In genomic region chr10:70378122-70378521, GRCh38 we compare ENCODE assay signal across 10 cellular contexts. TPM values are rescaled to one million over a fixed set of nuclear protein-coding genes. Genes with fewer than 3 reads are reported as not detected.
DNase-seq lines count a peak whose midpoint lies in the region; ATAC-seq, FAIRE-seq and TF ChIP-seq lines count a peak whose summit lies in the region.
"Had no signal": no experiment of that assay in that cellular context is flagged by ENCODE, and none has a peak within 500 bp of the region (broad histone marks: within the 10 kb centered on the region; RNA-seq: fewer than 3 reads in every experiment).

No MANE protein-coding gene starts in this region.

- H3K9me3 ChIP-seq in fibroblast of lung (ENCODE audit: control insufficient read depth, insufficient read depth, low read depth, low read length): no peaks in the 10 kb centered on the region

- no peaks in the 10 kb centered on the region for H4K20me1 ChIP-seq in fibroblast of lung (ENCODE audit: control insufficient read depth, extremely low read depth, insufficient read depth, low read length)

- FAIRE-seq in RCC 7860 (lab: Jason Lieb, UNC): peak; percentile 96

- ATAC-seq in GM21529 (IDR thresholded peaks at IDR 0.05; ENCODE audit: unreplicated experiment): no peak
- ATAC-seq: right cardiac atrium had no signal

- H3K4me1 ChIP-seq in fibroblast of lung (ENCODE audit: control insufficient read depth, extremely low read depth, insufficient read depth, low read length): peaks cover 27% of the 10 kb centered on the region

- H3K36me3 ChIP-seq in fibroblast of lung (ENCODE audit: control insufficient read depth, insufficient read depth, low read length): no peaks in the 10 kb centered on the region

- no peak for TF ChIP-seq CTCF in fibroblast of lung (conservative IDR thresholded peaks at IDR 0.05 in 1 of 2, IDR thresholded peaks at IDR 0.05 in 1 of 2; ENCODE audit: low read depth in 1 of 2, low read length in 2 of 2)

- H3K9ac ChIP-seq in fibroblast of lung (ENCODE audit: insufficient read depth, low read length): no peak overlapping the region

- no peak overlapping the region for H3K27ac ChIP-seq in fibroblast of lung (ENCODE audit: insufficient read depth, low read length)

- H3K4me3 ChIP-seq in fibroblast of lung (replicated peaks in 1 of 4; ENCODE audit: control extremely low read depth in 1 of 4, insufficient read depth in 1 of 4, low read depth in 3 of 4, low read length in 4 of 4): no peak overlapping the region
- no peak overlapping the region for H3K4me3 ChIP-seq in skeletal muscle cell (ENCODE audit: low read depth, low read length)

- H3K4me2 ChIP-seq in fibroblast of lung (ENCODE audit: extremely low read depth, insufficient read depth, low read length): no peak overlapping the region

- no peaks in the 10 kb centered on the region for H3K27me3 ChIP-seq in fibroblast of lung (ENCODE audit: control insufficient read depth, insufficient read depth, low read length)

- H3K79me2 ChIP-seq in fibroblast of lung (ENCODE audit: control insufficient read depth, insufficient read depth, low read length): no peaks in the 10 kb centered on the region

- DNase-seq in H4 (ENCODE audit: low spot score): peak; percentile 86
- peak; percentile 98 for DNase-seq in RCC 7860 (ENCODE audit: low spot score)
- peak; percentile 80 to 97 for DNase-seq in fibroblast of lung (ENCODE audit: low read depth in 2 of 2)
- peak; percentile 84 for DNase-seq in skeletal muscle cell (ENCODE audit: low read depth)
- DNase-seq in activated CD8-positive, alpha-beta memory T cell treated with anti-CD3 and anti-CD28 coated beads, Interleukin-2, amount 50 U/mL, for 48 hours: no peak
- no peak for DNase-seq in stimulated activated CD4-positive, alpha-beta T cell treated with anti-CD3 and anti-CD28 coated beads, Interleukin-15, amount 100 ng/mL, for 24 hours
- DNase-seq: activated CD4-positive, alpha-beta T cell treated with anti-CD3 and anti-CD28 coated beads for 1 hour; right cardiac atrium; stimulated activated naive CD4-positive, alpha-beta T cell had no signal

- no peak overlapping the region for H2AFZ ChIP-seq in fibroblast of lung (ENCODE audit: low read length)

RNA-seq across cellular contexts. Expression of gene LRRC20, which starts 4.3 kb away (rescaled TPM):
- total RNA-seq in H4 (2014; rRNA removed; shearing (Covaris generic)): 8.2 and 9.3 TPM in 2 replicates
- 6.4 and 8.8 TPM in 2 replicates for total RNA-seq in fibroblast of lung
- 8.4 and 13.2 TPM in 2 replicates for polyA plus RNA-seq in fibroblast of lung
- polyA plus RNA-seq in fibroblast of lung (2012): 7.5 and 12.4 TPM in 2 replicates
- 18.1 and 18.6 TPM in 2 replicates for polyA minus RNA-seq in fibroblast of lung (ENCODE audit: low replicate concordance)

RNA-seq across cellular contexts. Expression of gene EIF4EBP2, which starts 25.8 kb away (rescaled TPM):
- 28.7 and 38.8 TPM in 2 replicates for total RNA-seq in H4 (2014; rRNA removed; shearing (Covaris generic))
- total RNA-seq in fibroblast of lung: 18.0 and 21.8 TPM in 2 replicates
- polyA plus RNA-seq in fibroblast of lung: 41.5 and 44.9 TPM in 2 replicates
- 25.9 and 30.3 TPM in 2 replicates for polyA plus RNA-seq in fibroblast of lung (2012)
- polyA minus RNA-seq in fibroblast of lung (ENCODE audit: low replicate concordance): 25.6 and 26.2 TPM in 2 replicates

Comparison
In these comparisons a context has a peak if more than half of its experiments do, and no peak if none do; other contexts are left out.
1. DNase-seq: peak in H4 (single experiment), RCC 7860 (single experiment), fibroblast of lung (2 of 2) and skeletal muscle cell (single experiment); none in activated CD8-positive, alpha-beta memory T cell treated with anti-CD3 and anti-CD28 coated beads, Interleukin-2, amount 50 U/mL, for 48 hours (single experiment) and stimulated activated CD4-positive, alpha-beta T cell treated with anti-CD3 and anti-CD28 coated beads, Interleukin-15, amount 100 ng/mL, for 24 hours (single experiment).